ENCODE assay signal across 1 cellular context in the genomic region with DNA sequence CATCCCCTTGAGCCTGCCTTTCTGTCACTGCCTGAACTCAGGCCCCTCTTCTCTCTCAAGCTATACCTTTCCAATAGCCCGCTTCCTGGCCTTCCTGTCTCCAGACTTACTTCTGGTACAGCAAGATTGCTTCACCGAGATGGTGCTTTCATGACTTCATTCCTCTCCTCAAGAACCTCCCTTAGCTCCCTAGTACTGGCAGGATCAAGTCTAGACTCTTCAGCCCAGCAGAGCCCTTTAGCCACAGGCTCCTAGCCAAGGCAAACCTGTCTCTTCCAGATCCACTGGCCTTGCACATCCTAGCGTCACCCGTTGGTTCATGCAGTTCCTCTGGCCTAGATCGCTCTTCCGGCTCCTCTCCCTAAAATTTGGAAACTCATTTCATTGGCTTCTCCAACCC.
TF ChIP-seq lines count a peak whose summit lies in the region.

No MANE protein-coding gene starts in this region.

TF ChIP-seq in H1, 55 proteins besides CTCF, POLR2A, EP300 and RAD21:
- TF ChIP-seq KDM1A (IDR thresholded peaks at IDR 0.05; ENCODE audit: borderline replicate concordance, low read length): peak; percentile 37; the same call in 1 of the 2 replicates
- TF ChIP-seq HDAC2 (IDR thresholded peaks at IDR 0.05; ENCODE audit: borderline replicate concordance in 1 of 2, low read depth in 2 of 2, low read length in 2 of 2): no peak
- TF ChIP-seq, protein P1, sequence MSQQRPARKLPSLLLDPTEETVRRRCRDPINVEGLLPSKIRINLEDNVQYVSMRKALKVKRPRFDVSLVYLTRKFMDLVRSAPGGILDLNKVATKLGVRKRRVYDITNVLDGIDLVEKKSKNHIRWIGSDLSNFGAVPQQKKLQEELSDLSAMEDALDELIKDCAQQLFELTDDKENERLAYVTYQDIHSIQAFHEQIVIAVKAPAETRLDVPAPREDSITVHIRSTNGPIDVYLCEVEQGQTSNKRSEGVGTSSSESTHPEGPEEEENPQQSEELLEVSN (IDR thresholded peaks at IDR 0.05): no peak
- no peak for TF ChIP-seq RFX5 (IDR thresholded peaks at IDR 0.05; ENCODE audit: borderline replicate concordance, low read depth, low read length)
- TF ChIP-seq TBP (IDR thresholded peaks at IDR 0.05; ENCODE audit: low read depth, low read length): no peak
- TF ChIP-seq KDM4A (IDR thresholded peaks at IDR 0.05; ENCODE audit: low read depth, low read length, severe bottlenecking): no peak
TF ChIP-seq in H1: peak in this region for 1.
